19 cellular contexts compared by ENCODE assay signal in the genomic region with DNA sequence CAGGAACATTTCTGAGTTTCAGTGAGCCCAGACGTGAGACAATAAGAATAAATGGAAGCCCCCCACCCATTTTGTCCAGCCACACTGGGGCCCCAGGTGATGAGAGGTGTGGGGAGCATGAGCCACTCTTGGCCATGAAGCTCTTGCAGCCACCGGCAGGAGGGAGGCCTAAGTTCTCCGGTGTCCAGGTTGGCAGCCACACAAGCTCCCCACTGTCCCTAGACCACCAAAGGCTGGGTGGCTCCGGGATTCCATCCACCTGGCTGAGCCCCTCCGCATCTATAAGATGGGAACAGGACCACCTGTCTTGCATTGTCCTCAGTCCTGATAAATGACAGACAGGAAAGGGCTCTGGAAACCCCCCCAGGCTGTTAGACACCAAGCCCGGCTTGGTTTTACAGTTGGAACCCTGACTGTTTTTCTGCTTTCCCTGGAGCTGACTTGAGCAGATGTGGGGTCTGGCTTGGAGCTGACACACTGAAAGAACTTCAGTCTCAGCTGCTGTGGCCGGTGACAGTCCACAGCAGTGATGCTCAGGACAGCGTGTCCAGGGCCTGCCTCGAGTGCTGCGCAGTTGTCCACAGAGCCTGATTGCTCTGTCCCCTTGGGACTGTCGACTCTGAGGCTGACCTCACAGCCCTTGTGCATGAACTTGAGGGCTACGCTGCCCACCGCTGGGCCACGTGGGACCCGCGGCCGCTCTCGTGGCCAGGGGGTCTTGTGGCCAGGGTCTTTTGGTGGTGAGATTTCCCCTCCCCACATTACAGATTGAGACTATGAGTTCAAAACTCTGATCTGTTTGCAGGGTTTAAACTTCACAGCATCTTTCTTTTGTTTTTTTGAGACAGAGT.
DNase-seq lines count a peak whose midpoint lies in the region; ATAC-seq and TF ChIP-seq lines count a peak whose summit lies in the region.
"Had no signal": no experiment of that assay in that cellular context is flagged by ENCODE, and none has a peak within 500 bp of the region (broad histone marks: within the 10 kb centered on the region; RNA-seq: fewer than 3 reads in every experiment).

No MANE protein-coding gene starts in this region.

- H3K9me3 Mint-ChIP-seq in HFFc6, result no peaks in the 10 kb centered on the region
- no peaks in the 10 kb centered on the region for H3K9me3 Mint-ChIP-seq in osteocyte (ENCODE audit: unreplicated experiment)

- H3K27me3 ChIP-seq in left ventricle myocardium inferior (ENCODE audit: low read depth) (no peaks in the 10 kb centered on the region), iPS-18a (ENCODE audit: control insufficient read depth, insufficient read depth, low read length) (no peaks in the 10 kb centered on the region)
- no peaks in the 10 kb centered on the region for H3K27me3 ChIP-seq in effector memory CD4-positive, alpha-beta T cell (replicated peaks; ENCODE audit: control insufficient read depth, insufficient read depth, low read length, poor library complexity, severe bottlenecking)

- peaks cover 28% of the 10 kb centered on the region for H3K4me1 Mint-ChIP-seq in HFFc6 (ENCODE audit: low read depth)
- peaks cover 37% of the 10 kb centered on the region for H3K4me1 Mint-ChIP-seq in osteocyte (ENCODE audit: unreplicated experiment)

- intact Hi-C loops in Right ventricle myocardium inferior (cut with DNase I) (no loop called here), left ventricle myocardium inferior (cut with micrococcal nuclease) (no loop called here)

- DNase-seq in Right ventricle myocardium inferior (ENCODE audit: missing footprints) (peak; percentile 51), left ventricle myocardium inferior (no peak), HFFc6 (no peak), osteocyte (ENCODE audit: extremely low spot score, unreplicated experiment) (no peak), H4 (ENCODE audit: low spot score) (no peak)
- DNase-seq in effector memory CD4-positive, alpha-beta T cell, result no peak
- DNase-seq: C1 segment of cervical spinal cord; DND-41; GDM1; NCI-H1417 treated with DMSO at 0.1 percent for 48 hours; NCI-H2029; NCI-H2171; NCI-H446 treated with DMSO at 0.1 percent for 48 hours; NK-92 treated with Interleukin-12 subunit alpha and Interleukin-12 subunit beta, amount 100 ng/mL, for 24 hours; OCI-M1; RPMI8226 had no signal

- H3K4me1 ChIP-seq in left ventricle myocardium inferior (peaks cover 15% of the 10 kb centered on the region), iPS-18a (ENCODE audit: control insufficient read depth, low read depth, low read length) (peaks cover 13% of the 10 kb centered on the region)
- no peaks in the 10 kb centered on the region for H3K4me1 ChIP-seq in effector memory CD4-positive, alpha-beta T cell (ENCODE audit: control insufficient read depth, insufficient read depth, low read length, poor library complexity, severe bottlenecking)

- H3K4me3 ChIP-seq in left ventricle myocardium inferior (no peak overlapping the region), iPS-18a (ENCODE audit: low read length) (no peak overlapping the region)
- H3K4me3 ChIP-seq in effector memory CD4-positive, alpha-beta T cell (ENCODE audit: insufficient read depth, low read depth, low read length, poor library complexity, severe bottlenecking), result no peak overlapping the region
- H3K4me3 ChIP-seq: GM12878 had no signal

- H3K4me3 Mint-ChIP-seq in HFFc6, result no peak overlapping the region
- H3K4me3 Mint-ChIP-seq in osteocyte (ENCODE audit: unreplicated experiment), result no peak overlapping the region

- H3K27ac Mint-ChIP-seq in HFFc6 (peak overlapping the region; percentile 45; the same call in 1 of the 2 replicates), osteocyte (ENCODE audit: unreplicated experiment) (peak overlapping the region; percentile 95)

- TF ChIP-seq CTCF in left ventricle myocardium inferior (IDR thresholded peaks at IDR 0.05; ENCODE audit: borderline replicate concordance) (no peak), HFFc6 (IDR thresholded peaks at IDR 0.05) (no peak), osteocyte (IDR thresholded peaks at IDR 0.05) (no peak)

- H3K36me3 ChIP-seq in left ventricle myocardium inferior, result peaks cover 26% of the 10 kb centered on the region
- no peaks in the 10 kb centered on the region for H3K36me3 ChIP-seq in iPS-18a (ENCODE audit: control insufficient read depth, low read depth, low read length)
- H3K36me3 ChIP-seq in effector memory CD4-positive, alpha-beta T cell (ENCODE audit: control insufficient read depth, insufficient read depth, low read length), result no peaks in the 10 kb centered on the region

- H3K27ac ChIP-seq in left ventricle myocardium inferior (replicated peaks) (no peak overlapping the region), iPS-18a (ENCODE audit: low read length) (peak overlapping the region; percentile 14)
- no peak overlapping the region for H3K27ac ChIP-seq in effector memory CD4-positive, alpha-beta T cell (ENCODE audit: insufficient read depth, low read length, poor library complexity, severe bottlenecking)

- H3K9me3 ChIP-seq in left ventricle myocardium inferior (replicated peaks), result peaks cover 13% of the 10 kb centered on the region
- H3K9me3 ChIP-seq in iPS-18a (ENCODE audit: control insufficient read depth, low read depth, low read length), result no peaks in the 10 kb centered on the region
- H3K9me3 ChIP-seq in effector memory CD4-positive, alpha-beta T cell (ENCODE audit: control insufficient read depth, low read length), result no peaks in the 10 kb centered on the region

- H3K36me3 Mint-ChIP-seq in HFFc6 (ENCODE audit: low read depth) (peaks cover 37% of the 10 kb centered on the region), osteocyte (ENCODE audit: unreplicated experiment) (peaks cover 33% of the 10 kb centered on the region)

- H3K27me3 Mint-ChIP-seq in HFFc6 (ENCODE audit: insufficient read depth) (peaks cover 10% of the 10 kb centered on the region), osteocyte (ENCODE audit: unreplicated experiment) (no peaks in the 10 kb centered on the region)

- no peak overlapping the region for H3K9ac ChIP-seq in iPS-18a (ENCODE audit: low read length)

- ATAC-seq in Right ventricle myocardium inferior (no peak), HG03521 (IDR thresholded peaks at IDR 0.05; ENCODE audit: unreplicated experiment) (no peak)
- ATAC-seq: GM12878 had no signal
